Comparison of ENCODE assay signal across 12 cellular contexts in the genomic region with DNA sequence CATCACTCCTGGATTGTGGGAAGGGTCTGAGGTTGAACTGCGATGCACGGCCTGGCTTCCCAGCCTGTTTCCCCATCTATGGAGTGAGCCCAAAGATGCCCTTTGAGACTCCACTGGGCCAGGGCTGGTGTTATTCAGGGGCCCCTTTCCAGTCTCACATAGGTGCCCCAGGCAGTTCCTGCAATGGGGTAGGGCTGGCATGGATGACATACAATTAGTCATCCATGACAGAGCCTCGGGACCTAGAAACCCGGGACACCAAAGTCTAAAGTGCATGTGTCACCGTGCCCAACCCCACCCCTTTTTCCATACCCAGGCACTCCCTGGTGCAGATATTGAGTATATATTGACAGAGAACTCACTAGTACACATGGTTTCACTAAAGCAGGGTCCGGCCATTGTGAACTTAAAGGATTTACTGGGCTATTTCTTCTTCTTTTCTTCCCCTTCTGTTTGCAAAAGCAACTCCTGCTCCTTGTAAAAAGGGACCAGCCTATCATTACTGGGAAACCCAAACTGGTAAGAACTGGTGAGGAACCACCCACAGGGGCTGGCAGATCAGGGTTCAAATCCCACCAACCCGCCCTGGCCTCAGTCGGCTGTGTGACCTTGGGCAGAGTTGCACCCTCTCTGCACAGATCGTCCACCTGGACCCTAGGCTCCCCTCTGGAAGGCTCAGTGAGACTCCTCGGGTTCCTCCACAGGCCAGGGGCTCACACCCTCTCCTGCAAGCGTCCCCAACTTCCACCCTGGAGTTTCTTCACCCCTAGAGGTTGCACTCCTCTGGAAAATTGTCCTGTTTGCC. TPM values are rescaled to one million over a fixed set of nuclear protein-coding genes. Genes with fewer than 3 reads are reported as not detected.
DNase-seq lines count a peak whose midpoint lies in the region; ATAC-seq and TF ChIP-seq lines count a peak whose summit lies in the region.
"Had no signal": no experiment of that assay in that cellular context is flagged by ENCODE, and none has a peak within 500 bp of the region (broad histone marks: within the 10 kb centered on the region; RNA-seq: fewer than 3 reads in every experiment).

No MANE protein-coding gene starts in this region.

- H3K4me1 ChIP-seq in mesenchymal stem cell (ENCODE audit: control insufficient read depth, insufficient read depth, low read depth, low read length) (peaks cover 14% of the 10 kb centered on the region), spleen (peaks cover 0 to 33% (median 18%) of the 10 kb centered on the region in 6 donors)

- peak overlapping the region; percentile 85 for H3K27ac Mint-ChIP-seq in type B pancreatic cell
- H3K27ac Mint-ChIP-seq: activated naive CD4-positive, alpha-beta T cell treated with anti-CD3 and anti-CD28 coated beads, Interleukin-2, amount 50 U/mL, for 24 hours; B cell had no signal

- WGBS in mesenchymal stem cell = 78% methylated on average over 9 of the region's 11 CpGs
- WGBS in spleen, 5 donors = 71 to 76% (median 72%) methylated on average over 10 to 11 of the region's 11 CpGs

- no peaks in the 10 kb centered on the region for H3K9me3 ChIP-seq in mesenchymal stem cell (ENCODE audit: control insufficient read depth, low read length)
- no peaks in the 10 kb centered on the region for H3K9me3 ChIP-seq in spleen

- no peak overlapping the region for H3K9ac ChIP-seq in mesenchymal stem cell (ENCODE audit: low read length)

- H3K4me3 ChIP-seq in mesenchymal stem cell (ENCODE audit: insufficient read depth in 1 of 2, low read depth in 1 of 2, low read length in 2 of 2) (no peak overlapping the region), spleen (no peak overlapping the region)

- H3K4me1 Mint-ChIP-seq in type B pancreatic cell (ENCODE audit: unreplicated experiment) = no peaks in the 10 kb centered on the region

- H4K91ac ChIP-seq in mesenchymal stem cell (ENCODE audit: low read length) = no peak overlapping the region

- ATAC-seq in GM18502 (IDR thresholded peaks at IDR 0.05; ENCODE audit: poor library complexity, unreplicated experiment) (no peak), HG03460 (IDR thresholded peaks at IDR 0.05; ENCODE audit: unreplicated experiment) (no peak)

- no peaks in the 10 kb centered on the region for H3K36me3 ChIP-seq in mesenchymal stem cell (ENCODE audit: control insufficient read depth in 1 of 2, insufficient read depth in 2 of 2, low read depth in 1 of 2, low read length in 2 of 2)
- no peaks in the 10 kb centered on the region for H3K36me3 ChIP-seq in spleen

- intact Hi-C loops in spleen (cut with DNase I; ENCODE audit: low total_unique reads) = no loop called here

- no peaks in the 10 kb centered on the region for H3K79me1 ChIP-seq in mesenchymal stem cell (replicated peaks; ENCODE audit: low read length, poor library complexity, severe bottlenecking)

- H3K18ac ChIP-seq in mesenchymal stem cell (ENCODE audit: low read depth in 1 of 2, low read length in 2 of 2) = no peak overlapping the region

- H3K27ac ChIP-seq in mesenchymal stem cell (ENCODE audit: low read length, poor library complexity, severe bottlenecking) (no peak overlapping the region), spleen (no peak overlapping the region)

- H3K27me3 Mint-ChIP-seq in type B pancreatic cell = peaks cover 54% of the 10 kb centered on the region
- H3K27me3 Mint-ChIP-seq: activated naive CD4-positive, alpha-beta T cell treated with anti-CD3 and anti-CD28 coated beads, Interleukin-2, amount 50 U/mL, for 24 hours had no signal

- no peak overlapping the region for H3K4ac ChIP-seq in mesenchymal stem cell (ENCODE audit: low read depth in 1 of 2, low read length in 2 of 2)

- no peak overlapping the region for H3K23ac ChIP-seq in mesenchymal stem cell (ENCODE audit: low read length in 2 of 2)

- H3K4me2 ChIP-seq in mesenchymal stem cell (ENCODE audit: low read length, poor library complexity, severe bottlenecking) = no peak overlapping the region

- no peak for TF ChIP-seq CTCF in type B pancreatic cell (conservative IDR thresholded peaks at IDR 0.05)
- no peak for TF ChIP-seq CTCF in spleen (IDR thresholded peaks at IDR 0.05 in 8 of 11, conservative IDR thresholded peaks at IDR 0.05 in 3 of 11)

- no peak for TF ChIP-seq POLR2A in spleen (IDR thresholded peaks at IDR 0.05)

- no peak overlapping the region for H2AFZ ChIP-seq in mesenchymal stem cell (ENCODE audit: low read depth, low read length)

- no peak overlapping the region for H3K14ac ChIP-seq in mesenchymal stem cell (ENCODE audit: low read length in 2 of 2)

- no peak overlapping the region for H2BK15ac ChIP-seq in mesenchymal stem cell (ENCODE audit: low read depth, poor library complexity, severe bottlenecking)

- H2BK120ac ChIP-seq in mesenchymal stem cell (ENCODE audit: low read depth, low read length) = no peak overlapping the region

- H3K36me3 Mint-ChIP-seq in type B pancreatic cell = no peaks in the 10 kb centered on the region
- H3K36me3 Mint-ChIP-seq: activated naive CD4-positive, alpha-beta T cell treated with anti-CD3 and anti-CD28 coated beads, Interleukin-2, amount 50 U/mL, for 24 hours had no signal

- H2BK5ac ChIP-seq in mesenchymal stem cell (ENCODE audit: low read depth, low read length, poor library complexity, severe bottlenecking) = no peak overlapping the region

- H3K9me3 Mint-ChIP-seq in type B pancreatic cell = no peaks in the 10 kb centered on the region
- H3K9me3 Mint-ChIP-seq: activated naive CD4-positive, alpha-beta T cell treated with anti-CD3 and anti-CD28 coated beads, Interleukin-2, amount 50 U/mL, for 24 hours had no signal

- no peak overlapping the region for H2BK12ac ChIP-seq in mesenchymal stem cell (ENCODE audit: low read length in 2 of 2)

- H2AK5ac ChIP-seq in mesenchymal stem cell (ENCODE audit: low read length, severe bottlenecking) = no peak overlapping the region

- DNase-seq in activated CD8-positive, alpha-beta memory T cell treated with anti-CD3 and anti-CD28 coated beads for 48 hours (ENCODE audit: low read depth in 2 of 3, low spot score in 2 of 3) = peak in 2 of 3 experiments; percentile 23 to 27
- no peak for DNase-seq in activated CD8-positive, alpha-beta memory T cell treated with anti-CD3 and anti-CD28 coated beads, Interleukin-2, amount 50 U/mL, for 4 hours
- peak; percentile 74 to 82 for DNase-seq in activated CD4-positive, alpha-beta T cell treated with anti-CD3 and anti-CD28 coated beads, Interleukin-2, amount 50 U/mL, for 48 hours
- DNase-seq in mesenchymal stem cell (peak; percentile 16), type B pancreatic cell (ENCODE audit: extremely low spot score, unreplicated experiment) (no peak), spleen (no peak)
- DNase-seq: NCI-H82 had no signal

- no peak overlapping the region for H4K8ac ChIP-seq in mesenchymal stem cell (ENCODE audit: low read length)

- peaks cover 52 to 77% of the 10 kb centered on the region in 2 experiments for H3K27me3 ChIP-seq in mesenchymal stem cell (ENCODE audit: control insufficient read depth in 1 of 2, insufficient read depth in 1 of 2, low read length in 2 of 2)
- H3K27me3 ChIP-seq in spleen (replicated peaks in 1 of 7) = peaks cover 3 to 53% (median 25%) of the 10 kb centered on the region in 7 donors

- peak overlapping the region; percentile 27 for H3K4me3 Mint-ChIP-seq in type B pancreatic cell
- H3K4me3 Mint-ChIP-seq: activated naive CD4-positive, alpha-beta T cell treated with anti-CD3 and anti-CD28 coated beads, Interleukin-2, amount 50 U/mL, for 24 hours; B cell had no signal

RNA-seq across cellular contexts. Expression of a gene that starts 2.7 kb away (rescaled TPM):
- not detected for polyA plus RNA-seq in mesenchymal stem cell (2013, experiment 1 of 2)
- polyA plus RNA-seq in mesenchymal stem cell (2013, experiment 2 of 2) = not detected
- 12.3 and 22.6 TPM in 2 replicates for total RNA-seq in type B pancreatic cell (ENCODE audit: low replicate concordance)
- 1 to 10 TPM in 2 of 7 donors, under 1 TPM in 3, not detected in 2; 0.36 to 1.6 (median 0.88) TPM for total RNA-seq in spleen
- under 1 TPM in 2 of 3 donors, not detected in 1; 0.05 to 0.16 TPM for polyA plus RNA-seq in spleen
- total RNA-seq: B cell, frontal cortex had no signal

RNA-seq across cellular contexts. Expression of a gene that starts 23.7 kb away (rescaled TPM):
- polyA plus RNA-seq in mesenchymal stem cell (2013, experiment 1 of 2) = 0.15 TPM
- polyA plus RNA-seq in mesenchymal stem cell (2013, experiment 2 of 2) = 0.33 TPM
- not detected in 2 replicates for total RNA-seq in type B pancreatic cell (ENCODE audit: low replicate concordance)
- 1 to 10 TPM; 2.1 to 6.3 (median 3.4) TPM for total RNA-seq in spleen
- polyA plus RNA-seq in spleen = 1 to 10 TPM; 2.1 to 3.2 (median 2.6) TPM
- total RNA-seq: frontal cortex had no signal

RNA-seq across cellular contexts. Expression of a gene that starts 46.3 kb away (rescaled TPM):
- polyA plus RNA-seq in mesenchymal stem cell (2013, experiment 1 of 2) = 2.2 TPM
- 1.9 TPM for polyA plus RNA-seq in mesenchymal stem cell (2013, experiment 2 of 2)
- 2.5 and 4.4 TPM in 2 replicates for total RNA-seq in type B pancreatic cell (ENCODE audit: low replicate concordance)
- 10 to 100 TPM; 19.7 to 48.3 (median 34.5) TPM for total RNA-seq in spleen
- 10 to 100 TPM; 11.3 to 20.3 (median 15.3) TPM for polyA plus RNA-seq in spleen

RNA-seq across cellular contexts. Expression of a gene that starts 50.2 kb away (rescaled TPM):
- polyA plus RNA-seq in mesenchymal stem cell (2013, experiment 1 of 2) = 3.5 TPM
- 3.3 TPM for polyA plus RNA-seq in mesenchymal stem cell (2013, experiment 2 of 2)
- 1.4 and 4.3 TPM in 2 replicates for total RNA-seq in type B pancreatic cell (ENCODE audit: low replicate concordance)
- 100 to 1,000 TPM in 5 of 7 donors, 10 to 100 TPM in 2; 64.3 to 203 (median 147) TPM for total RNA-seq in spleen
- 10 to 100 TPM; 30.6 to 81.1 (median 58.2) TPM for polyA plus RNA-seq in spleen

Comparison
In these comparisons a context has a peak if more than half of its experiments do, and no peak if none do; other contexts are left out.
1. DNase-seq: peak in activated CD8-positive, alpha-beta memory T cell treated with anti-CD3 and anti-CD28 coated beads for 48 hours (2 of 3), activated CD4-positive, alpha-beta T cell treated with anti-CD3 and anti-CD28 coated beads, Interleukin-2, amount 50 U/mL, for 48 hours (2 of 2) and mesenchymal stem cell (single experiment); none in activated CD8-positive, alpha-beta memory T cell treated with anti-CD3 and anti-CD28 coated beads, Interleukin-2, amount 50 U/mL, for 4 hours (single experiment), type B pancreatic cell (single experiment) and spleen (single experiment).